Comparison of ENCODE assay signal across 8 cellular contexts in genomic region chr16:22195445-22195694, GRCh38. TPM values are rescaled to one million over a fixed set of nuclear protein-coding genes. Genes with fewer than 3 reads are reported as not detected.
DNase-seq lines count a peak whose midpoint lies in the region; ATAC-seq and TF ChIP-seq lines count a peak whose summit lies in the region.

No MANE protein-coding gene starts in this region.

- H3K27ac ChIP-seq in heart left ventricle, result peak overlapping the region in 11 of 12 donors; percentile 14 to 88 (median 83)
- H3K27ac ChIP-seq in breast epithelium, result peak overlapping the region; percentile 81 to 87
- peak overlapping the region; percentile 61 for H3K27ac ChIP-seq in muscle layer of duodenum (ENCODE audit: low read length)
- peak overlapping the region; percentile 85 to 89 for H3K27ac ChIP-seq in uterus

- H3K9me3 ChIP-seq in heart left ventricle, result no peaks in the 10 kb centered on the region
- no peaks in the 10 kb centered on the region for H3K9me3 ChIP-seq in breast epithelium
- no peaks in the 10 kb centered on the region for H3K9me3 ChIP-seq in muscle layer of duodenum (ENCODE audit: control insufficient read depth in 1 of 2, low read length in 2 of 2)
- no peaks in the 10 kb centered on the region for H3K9me3 ChIP-seq in uterus

- H3K36me3 ChIP-seq in heart left ventricle (no peaks in the 10 kb centered on the region), breast epithelium (no peaks in the 10 kb centered on the region), muscle layer of duodenum (ENCODE audit: control insufficient read depth in 1 of 2, insufficient read depth in 2 of 2, low read length in 2 of 2) (peaks cover 0 to 5% of the 10 kb centered on the region in 2 donors), uterus (no peaks in the 10 kb centered on the region)

- intact Hi-C loops in heart left ventricle (cut with DNase I) (loop anchor here in 6 of 10 donors (1.0 to 10.0 kb wide), 6 partner anchors 102 to 1031 kb away; partner anchors contain the start of genes POLR3E (in 5 of the 6), CDR2 (in 1 of the 6) and USP31 (in 1 of the 6)), left ventricle myocardium superior (cut with micrococcal nuclease) (loop anchor here (5.0 kb wide), 1 partner anchor 102 kb away; the partner anchor contains the start of gene POLR3E), breast epithelium (cut with DNase I; ENCODE audit: low total_unique reads) (loop anchor here (5.0 kb wide), 1 partner anchor 97 kb away; no protein-coding TSS in a partner anchor), uterus (cut with DNase I; ENCODE audit: low total_unique reads) (loop anchor here (2.0 kb wide), 1 partner anchor 101 kb away; the partner anchor contains the start of gene POLR3E)

- H3K4me3 ChIP-seq in heart left ventricle, result peak overlapping the region in 5 of 12 donors; percentile 56 to 73 (median 63)
- H3K4me3 ChIP-seq in breast epithelium, result peak overlapping the region in 1 of 3 donors; percentile 56
- peak overlapping the region in 1 of 2 donors; percentile 73 for H3K4me3 ChIP-seq in muscle layer of duodenum (ENCODE audit: low read depth in 1 of 2, low read length in 2 of 2)
- H3K4me3 ChIP-seq in uterus, result no peak overlapping the region

- TF ChIP-seq POLR2A in heart left ventricle (IDR thresholded peaks at IDR 0.05) (no peak), breast epithelium (IDR thresholded peaks at IDR 0.05) (no peak), uterus (IDR thresholded peaks at IDR 0.05) (no peak)

- no peak for ATAC-seq in heart left ventricle
- no peak for ATAC-seq in left ventricle myocardium superior

- H3K27me3 ChIP-seq in heart left ventricle, result no peaks in the 10 kb centered on the region
- no peaks in the 10 kb centered on the region for H3K27me3 ChIP-seq in breast epithelium
- H3K27me3 ChIP-seq in muscle layer of duodenum (ENCODE audit: low read depth, low read length), result no peaks in the 10 kb centered on the region
- H3K27me3 ChIP-seq in uterus, result no peaks in the 10 kb centered on the region

- H3K4me1 ChIP-seq in heart left ventricle (peaks cover 0 to 61% (median 15%) of the 10 kb centered on the region in 12 donors), breast epithelium (peaks cover 0 to 3% of the 10 kb centered on the region in 2 donors), muscle layer of duodenum (ENCODE audit: control insufficient read depth in 1 of 2, insufficient read depth in 2 of 2, low read length in 2 of 2) (peaks cover 0 to 16% of the 10 kb centered on the region in 2 donors), uterus (peaks cover 0 to 3% of the 10 kb centered on the region in 2 donors)

- no peak for TF ChIP-seq CTCF in heart left ventricle (IDR thresholded peaks at IDR 0.05)
- no peak for TF ChIP-seq CTCF in breast epithelium (IDR thresholded peaks at IDR 0.05)
- no peak for TF ChIP-seq CTCF in uterus (IDR thresholded peaks at IDR 0.05)

- DNase-seq in heart left ventricle, result no peak
- DNase-seq in left ventricle myocardium superior, result no peak
- no peak for DNase-seq in breast epithelium (ENCODE audit: low spot score in 2 of 2)
- no peak for DNase-seq in uterus
- no peak for DNase-seq in middle frontal gyrus (ENCODE audit: extremely low spot score, low spot score)
- DNase-seq in SHP77 (lab: John Stamatoyannopoulos, UW), result no peak
- no peak for DNase-seq in NCI-H1436 (lab: John Stamatoyannopoulos, UW)

RNA-seq across cellular contexts. Expression of gene EEF2K, which starts 10.7 kb away (rescaled TPM):
- total RNA-seq in heart left ventricle (10 to 100 TPM; 16.4 to 33.6 (median 24.6) TPM), left ventricle myocardium superior (29.9 TPM), breast epithelium (10 to 100 TPM; 23.3 to 40.5 (median 30.0) TPM), uterus (10 to 100 TPM; 17.4 to 82.0 (median 35.5) TPM)
- 1 to 10 TPM; 8.3 to 9.6 TPM for polyA plus RNA-seq in heart left ventricle

RNA-seq across cellular contexts. Expression of gene SDR42E2, which starts 33.1 kb away (rescaled TPM):
- total RNA-seq in heart left ventricle (not detected), left ventricle myocardium superior (not detected), breast epithelium (under 1 TPM in 1 of 3 donors, not detected in 2; 0.16 TPM), uterus (not detected)
- not detected for polyA plus RNA-seq in heart left ventricle
